In the genomic region with DNA sequence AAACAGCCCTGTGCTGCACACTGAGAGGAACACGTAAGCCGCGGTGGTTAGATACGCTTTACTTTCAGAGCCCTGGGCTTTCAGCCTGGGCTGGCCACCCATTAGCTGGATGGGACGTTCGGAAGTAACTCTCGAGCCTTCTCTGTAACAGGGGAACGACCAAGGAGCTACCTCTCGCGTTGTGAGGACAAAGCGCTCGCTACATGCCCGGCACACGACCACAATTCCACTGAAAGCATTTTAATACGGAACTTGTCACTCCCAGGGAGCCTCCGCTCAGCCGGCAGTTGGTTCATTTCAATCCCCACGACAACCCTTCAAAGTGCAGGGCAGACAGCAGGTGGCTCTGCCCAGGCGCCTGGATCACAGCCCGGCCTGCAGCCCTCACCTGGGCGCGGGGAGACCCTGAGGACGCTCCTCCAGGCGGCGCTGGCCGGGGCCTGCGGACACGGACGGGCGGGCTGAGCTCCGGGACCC, we compare ENCODE assay signal across 8 cellular contexts. TPM values are rescaled to one million over a fixed set of nuclear protein-coding genes. Genes with fewer than 3 reads are reported as not detected.
A peak's percentile ranks its signal among the peaks of the same experiment; 100 is the strongest.
DNase-seq lines count a peak whose midpoint lies in the region; ATAC-seq and TF ChIP-seq lines count a peak whose summit lies in the region.

No MANE protein-coding gene starts in this region.

- H3K9me3 Mint-ChIP-seq in CD4-positive, alpha-beta memory T cell, result peaks cover 0 to 2% (median 0%) of the 10 kb centered on the region in 8 donors
- no peaks in the 10 kb centered on the region for H3K9me3 Mint-ChIP-seq in mesothelial cell of epicardium

- peak overlapping the region; percentile 61 to 73 for H3K4me3 ChIP-seq in CD4-positive, alpha-beta memory T cell (ENCODE audit: low read length in 2 of 2)
- peak overlapping the region; percentile 85 for H3K4me3 ChIP-seq in NB4 (ENCODE audit: low read depth, low read length)

- intact Hi-C loops in CD4-positive, alpha-beta memory T cell (cut with micrococcal nuclease), result loop anchor here (1.0 to 5.0 kb wide), 5 partner anchors 8 to 121 kb away; a partner anchor contains a TSS

- peak; percentile 25 for ATAC-seq in GM21515 (IDR thresholded peaks at IDR 0.05; ENCODE audit: unreplicated experiment)

- H3K4me1 ChIP-seq in CD4-positive, alpha-beta memory T cell (ENCODE audit: insufficient read depth, low read length), result peaks cover 33% of the 10 kb centered on the region

- peak overlapping the region; percentile 76 for H3K27ac ChIP-seq in CD4-positive, alpha-beta memory T cell (ENCODE audit: low read depth, low read length)

- POLR2A ChIA-PET in CD4-positive, alpha-beta memory T cell (lab: Charles Lee; ENCODE audit: partially characterized antibody), result interaction anchor here (0.5 to 18.1 kb wide), 10 partner anchors 8 to 812 kb away, joined by 3 to 437 read pairs (median 4); a partner anchor contains a TSS

- H3K27ac Mint-ChIP-seq in CD4-positive, alpha-beta memory T cell, result peak overlapping the region; percentile 69 to 93 (median 92)
- peak overlapping the region; percentile 88 for H3K27ac Mint-ChIP-seq in mesothelial cell of epicardium

- no peaks in the 10 kb centered on the region for H3K9me3 ChIP-seq in CD4-positive, alpha-beta memory T cell (ENCODE audit: control insufficient read depth in 1 of 2, low read length in 2 of 2)

- no peak for TF ChIP-seq POLR2A in NB4 (IDR thresholded peaks at IDR 0.05; ENCODE audit: extremely low read depth, insufficient read length)

- H3K4me3 Mint-ChIP-seq in CD4-positive, alpha-beta memory T cell, result peak overlapping the region; percentile 85 to 92 (median 88)
- H3K4me3 Mint-ChIP-seq in mesothelial cell of epicardium, result peak overlapping the region; percentile 88

- no peaks in the 10 kb centered on the region for H3K27me3 ChIP-seq in CD4-positive, alpha-beta memory T cell (ENCODE audit: insufficient read depth, low read length)

- TF ChIP-seq CTCF in NB4 (IDR thresholded peaks at IDR 0.05; ENCODE audit: low read depth, low read length) (no peak), mesothelial cell of epicardium (IDR thresholded peaks at IDR 0.05; ENCODE audit: unreplicated experiment) (no peak)

- H3K4me1 Mint-ChIP-seq in CD4-positive, alpha-beta memory T cell, result peaks cover 15 to 44% (median 26%) of the 10 kb centered on the region in 4 donors
- H3K4me1 Mint-ChIP-seq in mesothelial cell of epicardium, result peaks cover 3% of the 10 kb centered on the region

- CTCF ChIA-PET in CD4-positive, alpha-beta memory T cell (lab: Charles Lee; ENCODE audit: partially characterized antibody), result interaction anchor here (0.8 to 3.9 kb wide), 6 partner anchors 8 to 173 kb away, joined by 3 to 51 read pairs (median 4); a partner anchor contains a TSS

- no peaks in the 10 kb centered on the region for H3K27me3 Mint-ChIP-seq in CD4-positive, alpha-beta memory T cell
- no peaks in the 10 kb centered on the region for H3K27me3 Mint-ChIP-seq in mesothelial cell of epicardium (ENCODE audit: low read depth)

- DNase-seq in CD4-positive, alpha-beta memory T cell, result peak in 1 of 5 donors; percentile 10
- peak; percentile 47 for DNase-seq in NB4 (ENCODE audit: low read depth)
- peak; percentile 55 for DNase-seq in cerebellar cortex (ENCODE audit: low spot score)
- no peak for DNase-seq in mesothelial cell of epicardium (ENCODE audit: low spot score in 2 of 2, unreplicated experiment in 2 of 2)
- DNase-seq in OCI-M2 (lab: John Stamatoyannopoulos, UW; ENCODE audit: unreplicated experiment), result no peak
- DNase-seq in hepatic stellate cell (ENCODE audit: low spot score), result no peak
- no peak for DNase-seq in activated CD4-positive, CD25-positive, alpha-beta regulatory T cell treated with anti-CD3 and anti-CD28 coated beads, Interleukin-2, amount 50 U/mL, for 72 hours

- H3K36me3 Mint-ChIP-seq in CD4-positive, alpha-beta memory T cell, result peaks cover 8 to 46% of the 10 kb centered on the region in 2 donors
- H3K36me3 Mint-ChIP-seq in mesothelial cell of epicardium, result peaks cover 10% of the 10 kb centered on the region

- H3K36me3 ChIP-seq in CD4-positive, alpha-beta memory T cell (ENCODE audit: insufficient read depth, low read length), result peaks cover 43% of the 10 kb centered on the region

RNA-seq across cellular contexts. Expression of a gene that starts 0.4 kb away (rescaled TPM):
- 10 to 100 TPM; 54.3 to 61.1 TPM for total RNA-seq in CD4-positive, alpha-beta memory T cell
- 100 to 1,000 TPM; 105 to 114 TPM for polyA plus RNA-seq in CD4-positive, alpha-beta memory T cell
- 29.4 to 31.4 TPM (median 30.0 TPM) in 3 replicates for total RNA-seq in mesothelial cell of epicardium

RNA-seq across cellular contexts. Expression of a gene that starts 0.4 kb away (rescaled TPM):
- total RNA-seq in CD4-positive, alpha-beta memory T cell, result 10 to 100 TPM; 19.5 to 19.8 TPM
- 10 to 100 TPM; 29.7 to 46.7 TPM for polyA plus RNA-seq in CD4-positive, alpha-beta memory T cell
- total RNA-seq in mesothelial cell of epicardium, result 10.3 to 12.7 TPM (median 12.1 TPM) in 3 replicates

RNA-seq across cellular contexts. Expression of a gene that starts 7.9 kb away (rescaled TPM):
- total RNA-seq in CD4-positive, alpha-beta memory T cell, result 1,000 to 10,000 TPM; 2,104 to 2,268 TPM
- 1,000 to 10,000 TPM in 1 of 2 donors, 100 to 1,000 TPM in 1; 794 to 1,144 TPM for polyA plus RNA-seq in CD4-positive, alpha-beta memory T cell
- total RNA-seq in mesothelial cell of epicardium, result 2,220 to 2,356 TPM (median 2,311 TPM) in 3 replicates

RNA-seq across cellular contexts. Expression of a gene that starts 8.0 kb away (rescaled TPM):
- total RNA-seq in CD4-positive, alpha-beta memory T cell, result 10 to 100 TPM; 40.2 to 42.8 TPM
- 10 to 100 TPM in 1 of 2 donors, 1 to 10 TPM in 1; 8.1 to 16.0 TPM for polyA plus RNA-seq in CD4-positive, alpha-beta memory T cell
- total RNA-seq in mesothelial cell of epicardium, result 35.1 to 39.4 TPM (median 36.0 TPM) in 3 replicates

RNA-seq across cellular contexts. Expression of a gene that starts 19.9 kb away (rescaled TPM):
- 10 to 100 TPM; 28.6 to 28.9 TPM for total RNA-seq in CD4-positive, alpha-beta memory T cell
- 10 to 100 TPM in 1 of 2 donors, 1 to 10 TPM in 1; 2.3 to 13.4 TPM for polyA plus RNA-seq in CD4-positive, alpha-beta memory T cell
- 22.8 to 25.6 TPM (median 24.9 TPM) in 3 replicates for total RNA-seq in mesothelial cell of epicardium

Comparison
In these comparisons a context has a peak if more than half of its experiments do, and no peak if none do; other contexts are left out.
1. DNase-seq: peak in NB4 (single experiment) and cerebellar cortex (single experiment); none in mesothelial cell of epicardium (0 of 2), OCI-M2 (single experiment), hepatic stellate cell (single experiment) and activated CD4-positive, CD25-positive, alpha-beta regulatory T cell treated with anti-CD3 and anti-CD28 coated beads, Interleukin-2, amount 50 U/mL, for 72 hours (single experiment).